ENCODE assay signal across 19 cellular contexts in the genomic region with DNA sequence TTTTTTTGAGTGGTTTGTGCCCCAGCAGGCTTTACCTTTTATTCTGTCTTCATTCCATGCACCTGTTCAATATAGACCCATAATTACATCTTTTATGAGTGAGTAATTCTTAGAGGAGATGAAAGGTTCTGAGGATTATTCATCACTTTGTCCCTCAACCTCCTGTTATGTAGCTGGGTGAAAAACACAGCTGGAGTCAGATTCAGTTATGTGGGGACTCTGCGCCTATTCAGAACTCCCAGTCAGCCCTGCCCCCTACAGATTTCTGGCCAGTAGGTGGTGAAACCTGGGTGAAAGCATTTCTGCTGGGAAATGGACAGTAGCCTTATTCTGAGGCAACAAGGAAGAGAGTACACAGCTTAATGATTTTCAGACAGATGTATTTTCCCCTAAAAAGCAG.
DNase-seq lines count a peak whose midpoint lies in the region; ATAC-seq, FAIRE-seq and TF ChIP-seq lines count a peak whose summit lies in the region.
"Had no signal": no experiment of that assay in that cellular context is flagged by ENCODE, and none has a peak within 500 bp of the region (broad histone marks: within the 10 kb centered on the region; RNA-seq: fewer than 3 reads in every experiment).

No MANE protein-coding gene starts in this region.

- H3K27ac Mint-ChIP-seq in endothelial cell (ENCODE audit: unreplicated experiment): no peak overlapping the region
- H3K27ac Mint-ChIP-seq: activated naive CD8-positive, alpha-beta T cell treated with anti-CD3 and anti-CD28 coated beads, Interleukin-2, amount 10 ng/mL, durations not matched to agents 7 days and 5 days; activated T-cell treated with anti-CD3 and anti-CD28 coated beads, Interleukin-2, amount 50 U/mL, for 24 hours had no signal

- H2AFZ ChIP-seq in PC-3 (ENCODE audit: low read length) (no peak overlapping the region), HepG2 (ENCODE audit: low read length) (no peak overlapping the region)

- TF ChIP-seq CTCF in PC-3 (conservative IDR thresholded peaks at IDR 0.05; ENCODE audit: low read depth, low read length) (no peak), HepG2 (CRISPR knock-in tag; IDR thresholded peaks at IDR 0.05) (no peak), endothelial cell (IDR thresholded peaks at IDR 0.05; ENCODE audit: unreplicated experiment) (no peak)

- BruUV-seq in PC-3 (replicated peaks; lab: Mats Ljungman, UMichigan): no TSS peak
- no TSS peak for BruUV-seq in HepG2 (replicated peaks; lab: Mats Ljungman, UMichigan)

- H3K4me2 ChIP-seq in PC-3 (ENCODE audit: low read length): no peak overlapping the region
- no peak overlapping the region for H3K4me2 ChIP-seq in HepG2 (ENCODE audit: low read depth, low read length)

- H3K4me3 ChIP-seq in PC-3 (ENCODE audit: low read length) (no peak overlapping the region), HepG2 (replicated peaks in 1 of 3; ENCODE audit: insufficient read depth in 1 of 3, low read depth in 2 of 3, low read length in 3 of 3) (no peak overlapping the region)
- H3K4me3 ChIP-seq: gastroesophageal sphincter, sigmoid colon, upper lobe of right lung had no signal

- H3K36me3 ChIP-seq in PC-3 (ENCODE audit: low read depth, low read length) (no peaks in the 10 kb centered on the region), HepG2 (replicated peaks in 1 of 2; ENCODE audit: control insufficient read depth in 1 of 2, insufficient read depth in 2 of 2, low read length in 2 of 2) (peaks cover 16 to 42% of the 10 kb centered on the region in 2 experiments; a peak in 4 of 5 replicates)

- no peak for FAIRE-seq in HepG2 (lab: Jason Lieb, UNC)
- FAIRE-seq: endothelial cell of umbilical vein, HTR-8/SVneo had no signal

- H3F3A ChIP-seq in PC-3 (ENCODE audit: low read length, unreplicated experiment): no peaks in the 10 kb centered on the region

- DNase-seq in DMS79 (lab: John Stamatoyannopoulos, UW) (peak; percentile 44), NCI-H1105 treated with DMSO at 0.1 percent for 48 hours (lab: John Stamatoyannopoulos, UW) (peak; percentile 84), PC-3 (peak; percentile 16), HepG2 (ENCODE audit: low spot score) (peak; percentile 25), NCI-H1048 (lab: John Stamatoyannopoulos, UW) (no peak), endothelial cell (ENCODE audit: low spot score) (no peak)
- DNase-seq: activated CD4-positive, alpha-beta T cell treated with anti-CD3 and anti-CD28 coated beads, Interleukin-2, amount 50 U/mL, for 1 hour; activated naive CD8-positive, alpha-beta T cell treated with anti-CD3 and anti-CD28 coated beads, Interleukin-2, amount 10 ng/mL, durations not matched to agents 7 days and 5 days; activated T-cell treated with anti-CD3 and anti-CD28 coated beads, Interleukin-2, amount 50 U/mL, for 24 hours; AML-193; DND-41; mesendoderm; sigmoid colon; stimulated activated CD4-positive, alpha-beta T cell treated with anti-CD3 and anti-CD28 coated beads, Interleukin-4, amount 100 ng/mL, for 24 hours; upper lobe of right lung had no signal

- peaks cover 4% of the 10 kb centered on the region for H3K4me1 Mint-ChIP-seq in endothelial cell (ENCODE audit: unreplicated experiment)

- peak; percentile 6; the same call in 1 of the 2 replicates for ATAC-seq in PC-3
- ATAC-seq in HepG2: peak; percentile 35; the same call in 2 of the 3 replicates
- ATAC-seq in HG02623 (IDR thresholded peaks at IDR 0.05; ENCODE audit: unreplicated experiment): no peak
- ATAC-seq: gastroesophageal sphincter, upper lobe of right lung had no signal

- H3K27me3 Mint-ChIP-seq in endothelial cell (ENCODE audit: unreplicated experiment): peaks cover 8% of the 10 kb centered on the region
- H3K27me3 Mint-ChIP-seq: activated naive CD8-positive, alpha-beta T cell treated with anti-CD3 and anti-CD28 coated beads, Interleukin-2, amount 10 ng/mL, durations not matched to agents 7 days and 5 days; activated T-cell treated with anti-CD3 and anti-CD28 coated beads, Interleukin-2, amount 50 U/mL, for 24 hours had no signal

- peaks cover 33% of the 10 kb centered on the region for H3K4me1 ChIP-seq in PC-3 (ENCODE audit: insufficient read depth, low read length)
- H3K4me1 ChIP-seq in HepG2 (ENCODE audit: insufficient read depth, low read length): peaks cover 34% of the 10 kb centered on the region

- TF ChIP-seq RAD21 in HepG2 (CRISPR knock-in tag; IDR thresholded peaks at IDR 0.05): no peak

- no peak for TF ChIP-seq EP300 in HepG2 (IDR thresholded peaks at IDR 0.05; ENCODE audit: low read depth in 2 of 2, low read length in 2 of 2)
- TF ChIP-seq EP300 in HepG2 (CRISPR knock-in tag; IDR thresholded peaks at IDR 0.05; ENCODE audit: borderline replicate concordance): no peak

- no peak for TF ChIP-seq POLR2A in HepG2 (IDR thresholded peaks at IDR 0.05; ENCODE audit: insufficient read depth in 1 of 2, low read depth in 2 of 2, low read length in 2 of 2)

- in situ Hi-C loops in HepG2 (cut with HindIII; ENCODE audit: extremely low pct_ligation_motif_present, low pct_unique_long_range_greater_than_20kb): no loop called here

- WGBS in HepG2 (ENCODE audit: low lambda C conversion rate): 95% methylated on average over 1 of the region's 1 CpG

- no peaks in the 10 kb centered on the region for H3K9me3 Mint-ChIP-seq in endothelial cell (ENCODE audit: unreplicated experiment)
- H3K9me3 Mint-ChIP-seq: activated naive CD8-positive, alpha-beta T cell treated with anti-CD3 and anti-CD28 coated beads, Interleukin-2, amount 10 ng/mL, durations not matched to agents 7 days and 5 days; activated T-cell treated with anti-CD3 and anti-CD28 coated beads, Interleukin-2, amount 50 U/mL, for 24 hours had no signal

- H3K9ac ChIP-seq in PC-3 (ENCODE audit: low read length): no peak overlapping the region
- no peak overlapping the region for H3K9ac ChIP-seq in HepG2 (ENCODE audit: insufficient read depth, low read depth, low read length)

- H3K4me3 Mint-ChIP-seq in endothelial cell (ENCODE audit: unreplicated experiment): no peak overlapping the region
- H3K4me3 Mint-ChIP-seq: activated naive CD8-positive, alpha-beta T cell treated with anti-CD3 and anti-CD28 coated beads, Interleukin-2, amount 10 ng/mL, durations not matched to agents 7 days and 5 days; activated T-cell treated with anti-CD3 and anti-CD28 coated beads, Interleukin-2, amount 50 U/mL, for 24 hours had no signal

- H3K27ac ChIP-seq in PC-3 (ENCODE audit: low read length) (no peak overlapping the region), HepG2 (ENCODE audit: extremely low read length, insufficient read depth, low read length) (no peak overlapping the region)
- H3K27ac ChIP-seq: upper lobe of right lung had no signal

- CTCF ChIA-PET in PC-3 (lab: Charles Lee): no interaction called here
- CTCF ChIA-PET in HepG2 (lab: Yijun Ruan, JAX; ENCODE audit: low intra/inter-chr PET ratio, low total read pairs): no interaction called here

- peaks cover 33% of the 10 kb centered on the region for H3K36me3 Mint-ChIP-seq in endothelial cell (ENCODE audit: low read depth, unreplicated experiment)

- H3K27me3 ChIP-seq in PC-3 (ENCODE audit: low read length) (no peaks in the 10 kb centered on the region), HepG2 (ENCODE audit: control insufficient read depth in 1 of 2, insufficient read depth in 2 of 2, low read length in 2 of 2) (no peaks in the 10 kb centered on the region)
- H3K27me3 ChIP-seq: gastroesophageal sphincter, sigmoid colon, upper lobe of right lung had no signal

- POLR2A ChIA-PET in PC-3 (lab: Charles Lee; ENCODE audit: unreplicated experiment): no interaction called here
- POLR2A ChIA-PET in HepG2 (lab: Yijun Ruan, JAX): no interaction called here

- H3K9me2 ChIP-seq in PC-3 (replicated peaks; ENCODE audit: low read length): no peaks in the 10 kb centered on the region

- intact Hi-C loops in PC-3 (cut with micrococcal nuclease): no loop called here
- intact Hi-C loops in HepG2 (cut with micrococcal nuclease; ENCODE audit: unreplicated experiment): no loop called here

- H3K79me2 ChIP-seq in PC-3 (ENCODE audit: low read length) (no peaks in the 10 kb centered on the region), HepG2 (ENCODE audit: insufficient read depth, low read length) (no peaks in the 10 kb centered on the region)

- no peaks in the 10 kb centered on the region for H4K20me1 ChIP-seq in PC-3 (ENCODE audit: low read length)
- H4K20me1 ChIP-seq in HepG2 (ENCODE audit: insufficient read depth, low read length): no peaks in the 10 kb centered on the region

- no peaks in the 10 kb centered on the region for H3K9me3 ChIP-seq in PC-3 (ENCODE audit: low read length)
- no peaks in the 10 kb centered on the region for H3K9me3 ChIP-seq in HepG2 (ENCODE audit: low read length)
- H3K9me3 ChIP-seq: gastroesophageal sphincter, sigmoid colon, upper lobe of right lung had no signal

TF ChIP-seq in HepG2, 621 proteins besides CTCF, POLR2A, EP300 and RAD21:
- no peak for TF ChIP-seq ZMYM4 (CRISPR knock-in tag; IDR thresholded peaks at IDR 0.05)
- 0 out of 2 replicates have a peak, but pooled peaks have one; percentile 12 for TF ChIP-seq STAG1 (CRISPR knock-in tag; IDR thresholded peaks at IDR 0.05)
- 0 out of 2 replicates have a peak, but pooled peaks have one; percentile 23 for TF ChIP-seq HMG20A (CRISPR knock-in tag; IDR thresholded peaks at IDR 0.05; ENCODE audit: borderline replicate concordance)

Comparison
In these comparisons a context has a peak if more than half of its experiments do, and no peak if none do; other contexts are left out.
1. DNase-seq: peak in DMS79 (single experiment), NCI-H1105 treated with DMSO at 0.1 percent for 48 hours (single experiment), PC-3 (single experiment) and HepG2 (single experiment); none in NCI-H1048 (single experiment) and endothelial cell (single experiment).